ENCODE assay signal across 8 cellular contexts in the genomic region with DNA sequence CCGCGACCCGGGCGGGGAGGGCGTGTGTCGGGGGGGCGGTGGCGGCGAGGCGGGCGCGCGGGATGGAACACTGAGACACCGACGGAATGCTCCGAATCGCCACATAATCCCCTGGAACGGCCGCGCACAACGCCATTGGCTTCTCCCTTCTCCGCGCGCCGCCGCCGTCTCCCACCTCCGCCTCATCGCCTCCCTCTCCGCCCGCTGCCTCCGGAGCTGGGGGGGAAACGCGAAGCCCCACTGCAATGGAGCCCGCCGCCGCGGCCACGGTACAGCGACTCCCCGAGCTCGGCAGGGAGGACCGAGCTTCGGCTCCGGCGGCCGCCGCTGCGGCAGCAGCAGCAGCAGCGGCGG. TPM values are rescaled to one million over a fixed set of nuclear protein-coding genes. Genes with fewer than 3 reads are reported as not detected.
DNase-seq lines count a peak whose midpoint lies in the region; FAIRE-seq and TF ChIP-seq lines count a peak whose summit lies in the region.

A gene (plus strand): TSS at position 103 of the 354 bp plus-strand sequence. CDS start 143 bp downstream, at position 246.

- H4K20me1 ChIP-seq in GM23248 (ENCODE audit: insufficient read depth), result no peaks in the 10 kb centered on the region

- peak within 1 kb of the TSS; percentile 73 for H3K4me3 ChIP-seq in GM23248
- H3K4me3 ChIP-seq in NT2/D1 (ENCODE audit: insufficient read length, low read depth), result peak within 1 kb of the TSS; percentile 74
- H3K4me3 ChIP-seq in endodermal cell (ENCODE audit: low read length), result peak within 1 kb of the TSS; percentile 75
- peak within 1 kb of the TSS; percentile 60 for H3K4me3 ChIP-seq in neuron (ENCODE audit: low read length)

- H3K36me3 Mint-ChIP-seq in endodermal cell (ENCODE audit: low read depth), result no peaks in the 10 kb centered on the region

- no peaks in the 10 kb centered on the region for H3K36me3 ChIP-seq in GM23248 (ENCODE audit: low read depth)
- H3K36me3 ChIP-seq in NT2/D1 (ENCODE audit: insufficient read depth, insufficient read length, low read length), result no peaks in the 10 kb centered on the region
- no peaks in the 10 kb centered on the region for H3K36me3 ChIP-seq in endodermal cell (ENCODE audit: control insufficient read depth, insufficient read depth, low read length)
- no peaks in the 10 kb centered on the region for H3K36me3 ChIP-seq in neuron (ENCODE audit: insufficient read depth, low read length)

- H3K9ac ChIP-seq in GM23248 (peak within 1 kb of the TSS; percentile 74), NT2/D1 (ENCODE audit: insufficient read length, low read depth) (peak within 1 kb of the TSS; percentile 79), endodermal cell (ENCODE audit: extremely low read depth, low read length, poor library complexity, severe bottlenecking) (peak within 1 kb of the TSS; percentile 62)

- peaks cover 23% of the 10 kb centered on the region; the same call in 1 of the 2 replicates for H3F3A ChIP-seq in GM23248 (ENCODE audit: insufficient read depth)

- H2AFZ ChIP-seq in GM23248 (peak within 1 kb of the TSS; percentile 93), neuron (ENCODE audit: low read depth, low read length) (peak within 1 kb of the TSS; percentile 79)

- H3K27ac ChIP-seq in GM23248 (peak within 1 kb of the TSS; percentile 64), endodermal cell (ENCODE audit: low read depth, low read length) (peak within 1 kb of the TSS; percentile 94)

- H3K27me3 Mint-ChIP-seq in endodermal cell (ENCODE audit: insufficient read depth), result no peaks in the 10 kb centered on the region

- peak within 1 kb of the TSS; percentile 78 for H3K4me3 Mint-ChIP-seq in endodermal cell

- H3K4me1 ChIP-seq in GM23248 (ENCODE audit: insufficient read depth), result peaks cover 25% of the 10 kb centered on the region
- H3K4me1 ChIP-seq in NT2/D1 (ENCODE audit: insufficient read depth, insufficient read length), result no peaks in the 10 kb centered on the region
- peaks cover 8% of the 10 kb centered on the region for H3K4me1 ChIP-seq in endodermal cell (ENCODE audit: control insufficient read depth, insufficient read depth, low read length)
- peaks cover 20% of the 10 kb centered on the region for H3K4me1 ChIP-seq in neuron (ENCODE audit: insufficient read depth, low read length)

- DNase-seq in GM12892 (ENCODE audit: insufficient read length) (peak; percentile 50), GM23248 (no peak), NT2/D1 (ENCODE audit: low read depth, low spot score) (no peak), endodermal cell (no peak), NCI-H226 (no peak), GF-D8 (lab: John Stamatoyannopoulos, UW) (no peak), HT-29 (ENCODE audit: low spot score) (no peak)

- peak; percentile 48 for FAIRE-seq in GM12892 (lab: Jason Lieb, UNC)

- peak within 1 kb of the TSS; percentile 19 for H3K4me2 ChIP-seq in GM23248 (ENCODE audit: unreplicated experiment)

- H3K9me3 Mint-ChIP-seq in endodermal cell, result no peaks in the 10 kb centered on the region

- peak within 1 kb of the TSS; percentile 96 for H3K27ac Mint-ChIP-seq in endodermal cell

- H3K27me3 ChIP-seq in GM23248 (replicated peaks; ENCODE audit: insufficient read depth), result no peaks in the 10 kb centered on the region
- H3K27me3 ChIP-seq in NT2/D1 (ENCODE audit: insufficient read depth, insufficient read length), result no peaks in the 10 kb centered on the region
- H3K27me3 ChIP-seq in endodermal cell (ENCODE audit: control insufficient read depth, insufficient read depth, low read length, poor library complexity, severe bottlenecking), result no peaks in the 10 kb centered on the region
- H3K27me3 ChIP-seq in neuron (ENCODE audit: insufficient read depth, low read length), result no peaks in the 10 kb centered on the region

- WGBS in GM23248 (ENCODE audit: low coverage in 1 of 2, low lambda C conversion rate in 2 of 2, missing lambda C conversion rate in 2 of 2), 2 experiments, result 1 to 2% methylated on average over 14 to 30 of the region's 51 CpGs
- WGBS in endodermal cell (ENCODE audit: insufficient coverage in 1 of 2, insufficient read length in 1 of 2), 2 experiments, result 0% methylated on average over 13 to 51 of the region's 51 CpGs

- in situ Hi-C loops in GM23248 (cut with MboI), result loop anchor here (10.0 kb wide), 2 partner anchors 239 to 269 kb away; no protein-coding TSS in a partner anchor

- H3K9me3 ChIP-seq in GM23248 (ENCODE audit: low read depth), result no peaks in the 10 kb centered on the region
- H3K9me3 ChIP-seq in NT2/D1 (ENCODE audit: insufficient read depth, low read length), result no peaks in the 10 kb centered on the region
- no peaks in the 10 kb centered on the region for H3K9me3 ChIP-seq in endodermal cell (ENCODE audit: control insufficient read depth, low read length)
- H3K9me3 ChIP-seq in neuron (ENCODE audit: low read length), result no peaks in the 10 kb centered on the region

- peaks cover 28% of the 10 kb centered on the region for H3K79me2 ChIP-seq in GM23248 (ENCODE audit: insufficient read depth)

- no peak for TF ChIP-seq CTCF in endodermal cell (conservative IDR thresholded peaks at IDR 0.05)

- H3K9me2 ChIP-seq in GM23248 (ENCODE audit: insufficient read depth), result no peaks in the 10 kb centered on the region

- TF ChIP-seq POLR2A in GM12892 (IDR thresholded peaks at IDR 0.05; ENCODE audit: low read depth, low read length), result peak; percentile 8; the same call in 1 of the 2 replicates

- H3K4me1 Mint-ChIP-seq in endodermal cell, result peaks cover 44% of the 10 kb centered on the region

RNA-seq across cellular contexts. Expression of the gene that starts here (rescaled TPM):
- polyA plus RNA-seq in GM12892 (2012; ENCODE audit: missing spikeins), result 3.1 TPM
- 6.8 and 9.4 TPM in 2 replicates for total RNA-seq in GM23248 (2014; rRNA removed; shearing (Covaris generic))
- 0.99 and 1.1 TPM in 2 replicates for polyA plus RNA-seq in GM23248 (2016; fragmentation: Nextera tagmentation; extraction: Ambion mirVana)
- total RNA-seq in endodermal cell, result 10 to 100 TPM; 19.8 to 28.1 TPM
- polyA plus RNA-seq in endodermal cell (2013, experiment 1 of 2), result 18.1 TPM
- 16.0 TPM for polyA plus RNA-seq in endodermal cell (2013, experiment 2 of 2)
- total RNA-seq in HT-29 (2014; rRNA removed; shearing (Covaris generic)), result 7.5 and 7.9 TPM in 2 replicates
